19 cellular contexts compared by ENCODE assay signal in the genomic region with DNA sequence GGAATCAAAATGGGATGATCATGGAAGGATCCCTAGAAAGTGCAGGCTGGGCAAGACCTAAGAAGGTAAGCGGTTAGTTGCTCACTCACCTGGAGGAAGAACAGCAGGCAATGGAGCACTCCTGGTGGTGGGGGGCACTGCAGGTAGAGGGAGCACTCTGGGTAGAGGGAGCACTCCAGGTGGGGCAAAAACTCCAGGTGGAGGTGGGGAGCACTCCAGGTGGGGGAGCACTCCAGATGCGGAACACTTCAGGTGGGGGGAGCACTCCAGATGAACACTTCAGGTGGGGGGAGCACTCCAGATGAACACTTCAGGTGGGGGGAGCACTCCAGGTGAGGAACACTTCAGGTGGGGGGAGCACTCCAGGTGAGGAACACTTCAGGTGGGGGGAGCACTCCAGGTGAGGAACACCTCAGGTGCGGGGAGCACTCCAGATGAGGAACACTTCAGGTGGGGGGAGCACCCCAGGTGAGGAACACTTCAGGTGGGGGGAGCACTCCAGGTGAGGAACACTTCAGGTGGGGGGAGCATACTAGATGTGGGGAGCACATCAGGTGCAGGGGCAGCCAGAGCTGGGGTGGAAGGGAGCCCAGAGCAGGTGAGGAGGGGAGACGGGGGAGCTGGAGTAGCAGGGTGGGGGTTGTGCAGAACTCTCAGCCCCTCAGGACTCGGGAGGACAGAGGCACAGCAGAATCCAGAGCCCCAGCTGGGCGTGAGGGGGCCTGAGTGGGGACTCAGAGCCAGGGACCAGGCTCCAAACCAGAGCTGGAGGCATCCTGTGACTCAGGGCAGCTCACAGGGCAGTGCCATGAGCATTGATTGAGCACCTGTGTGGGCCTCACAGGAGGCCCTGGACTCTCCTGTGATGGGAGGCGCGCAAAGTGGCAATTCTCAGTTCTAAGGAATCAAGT.
"Had no signal": no experiment of that assay in that cellular context is flagged by ENCODE, and none has a peak within 500 bp of the region (broad histone marks: within the 10 kb centered on the region; RNA-seq: fewer than 3 reads in every experiment).

No MANE protein-coding gene starts in this region.

- H3K9me3 ChIP-seq: ascending aorta, breast epithelium, heart left ventricle, prostate gland, right atrium auricular region, thoracic aorta, upper lobe of right lung had no signal

- H3K4me3 Mint-ChIP-seq: activated CD4-positive, alpha-beta memory T cell treated with anti-CD3 and anti-CD28 coated beads, Interleukin-2, amount 10 ng/mL, durations not matched to agents 7 days and 5 days; activated T-cell treated with anti-CD3 and anti-CD28 coated beads, Interleukin-2, amount 50 U/mL, for 24 hours; memory B cell; T-helper 2 cell treated with Interferon-gamma antibody and Interleukin-4, amounts not matched to agents 5 μg/mL and 100 μg/mL, for 36 hours had no signal

- FAIRE-seq: frontal cortex, TTC549 had no signal

- H3K27ac ChIP-seq: ascending aorta, breast epithelium, coronary artery, heart left ventricle, prostate gland, right atrium auricular region, thoracic aorta, upper lobe of right lung had no signal

- H3K9me3 Mint-ChIP-seq: activated CD4-positive, alpha-beta memory T cell treated with anti-CD3 and anti-CD28 coated beads, Interleukin-2, amount 10 ng/mL, durations not matched to agents 7 days and 5 days; activated T-cell treated with anti-CD3 and anti-CD28 coated beads, Interleukin-2, amount 50 U/mL, for 24 hours; activated T-helper 2 cell treated with anti-CD3 and anti-CD28 coated beads, Interferon-gamma antibody, Interleukin-2, Interleukin-4, amounts not matched to agents 10 μg/mL and 5 μg/mL and 100 μg/mL, durations not matched to agents 14 hours and 24 hours and 36 hours; T-helper 2 cell treated with Interferon-gamma antibody and Interleukin-4, amounts not matched to agents 5 μg/mL and 100 μg/mL, for 36 hours had no signal

- ATAC-seq: heart left ventricle, left ventricle myocardium superior, upper lobe of right lung had no signal

- H3K27me3 ChIP-seq: ascending aorta, breast epithelium, heart left ventricle, right atrium auricular region had no signal

- DNase-seq: activated CD4-positive, alpha-beta memory T cell treated with anti-CD3 and anti-CD28 coated beads, Interleukin-2, amount 10 ng/mL, durations not matched to agents 7 days and 5 days; activated CD4-positive, alpha-beta T cell treated with anti-CD3 and anti-CD28 coated beads for 48 hours; activated naive CD4-positive, alpha-beta T cell treated with anti-CD3 and anti-CD28 coated beads, Interleukin-2, amount 50 U/mL, for 16 hours; activated T-cell treated with anti-CD3 and anti-CD28 coated beads, Interleukin-2, amount 50 U/mL, for 24 hours; kidney glomerular epithelial cell; left ventricle myocardium superior; upper lobe of right lung had no signal

- H3K36me3 ChIP-seq: ascending aorta, breast epithelium, heart left ventricle, prostate gland, right atrium auricular region, thoracic aorta, upper lobe of right lung had no signal

- H3K4me3 ChIP-seq: ascending aorta, breast epithelium, coronary artery, heart left ventricle, prostate gland, right atrium auricular region, thoracic aorta, upper lobe of right lung had no signal

- H3K4me1 ChIP-seq: ascending aorta, breast epithelium, prostate gland, upper lobe of right lung had no signal

- H3K27ac Mint-ChIP-seq: activated CD4-positive, alpha-beta memory T cell treated with anti-CD3 and anti-CD28 coated beads, Interleukin-2, amount 10 ng/mL, durations not matched to agents 7 days and 5 days; activated T-cell treated with anti-CD3 and anti-CD28 coated beads, Interleukin-2, amount 50 U/mL, for 24 hours; activated T-helper 2 cell treated with anti-CD3 and anti-CD28 coated beads, Interferon-gamma antibody, Interleukin-2, Interleukin-4, amounts not matched to agents 10 μg/mL and 5 μg/mL and 100 μg/mL, durations not matched to agents 14 hours and 24 hours and 36 hours; memory B cell; T-helper 2 cell treated with Interferon-gamma antibody and Interleukin-4, amounts not matched to agents 5 μg/mL and 100 μg/mL, for 36 hours had no signal

- H3K4me1 Mint-ChIP-seq: activated CD4-positive, alpha-beta memory T cell treated with anti-CD3 and anti-CD28 coated beads, Interleukin-2, amount 10 ng/mL, durations not matched to agents 7 days and 5 days; memory B cell had no signal
